8 cellular contexts compared by ENCODE assay signal in the genomic region with DNA sequence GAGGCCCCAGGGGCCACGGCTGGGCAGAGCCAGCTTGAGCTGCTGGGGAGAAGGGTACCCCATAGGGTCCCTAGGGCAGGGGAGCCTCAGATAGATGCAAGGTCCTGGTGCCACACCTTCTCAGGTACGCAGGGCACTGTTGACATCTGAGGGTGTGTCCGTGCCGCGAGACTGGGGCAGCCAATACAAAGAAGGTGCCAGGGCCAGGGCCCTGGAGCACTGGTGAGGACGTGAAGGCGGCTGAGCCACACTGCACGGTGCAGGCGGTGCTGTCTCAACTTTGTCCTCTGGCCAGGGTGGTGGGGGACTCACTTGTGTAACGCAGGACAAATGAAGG. TPM values are rescaled to one million over a fixed set of nuclear protein-coding genes. Genes with fewer than 3 reads are reported as not detected.
DNase-seq lines count a peak whose midpoint lies in the region; ATAC-seq and TF ChIP-seq lines count a peak whose summit lies in the region.

No MANE protein-coding gene starts in this region.

- H3F3A ChIP-seq in DOHH2 (ENCODE audit: control insufficient read depth, insufficient read depth): peaks cover 12% of the 10 kb centered on the region; the same call in 1 of the 2 replicates

- H3K4me3 ChIP-seq in DOHH2 (ENCODE audit: low read length): no peak overlapping the region
- H3K4me3 ChIP-seq in gastrocnemius medialis: peak overlapping the region in 3 of 4 donors; percentile 59 to 75 (median 71)

- POLR2A ChIA-PET in activated CD4-positive, alpha-beta memory T cell treated with anti-CD3 and anti-CD28 coated beads for 36 hours (lab: Charles Lee): interaction anchor here (0.6 to 1.5 kb wide), 2 partner anchors 56 to 764 kb away, joined by 3 read pairs; a partner anchor contains a TSS

- in situ Hi-C loops in gastrocnemius medialis (cut with MboI; ENCODE audit: low sequenced_read_pairs in 4 of 4): loop anchor here in 1 of 4 donors (25.0 kb wide), 1 partner anchor 273 kb away; a partner anchor contains a TSS

- H3K36me3 Mint-ChIP-seq in activated CD4-positive, alpha-beta memory T cell treated with anti-CD3 and anti-CD28 coated beads for 36 hours: peaks cover 22% of the 10 kb centered on the region

- peak; percentile 1 for ATAC-seq in Right ventricle myocardium superior (ENCODE audit: poor library complexity)
- no peak for ATAC-seq in gastrocnemius medialis
- ATAC-seq in GM21717 (IDR thresholded peaks at IDR 0.05; ENCODE audit: unreplicated experiment): no peak

- TF ChIP-seq CTCF in DOHH2 (IDR thresholded peaks at IDR 0.05; ENCODE audit: low read depth, low read length, poor library complexity, severe bottlenecking): no peak
- no peak for TF ChIP-seq CTCF in gastrocnemius medialis (IDR thresholded peaks at IDR 0.05 in 4 of 5, conservative IDR thresholded peaks at IDR 0.05 in 1 of 5)

- no peak for DNase-seq in activated CD4-positive, alpha-beta memory T cell treated with anti-CD3 and anti-CD28 coated beads for 36 hours
- DNase-seq in Right ventricle myocardium superior (no peak), gastrocnemius medialis (no peak), T-helper 9 cell (no peak), erythroblast (lab: John Stamatoyannopoulos, UW) (no peak), GDM1 (lab: John Stamatoyannopoulos, UW) (no peak)

- H4K20me1 ChIP-seq in DOHH2 (ENCODE audit: control insufficient read depth, insufficient read depth, low read depth, low read length): no peaks in the 10 kb centered on the region

- peak overlapping the region; percentile 86; the same call in 1 of the 2 replicates for H3K4me2 ChIP-seq in DOHH2 (ENCODE audit: low read length)

- H3K4me1 Mint-ChIP-seq in activated CD4-positive, alpha-beta memory T cell treated with anti-CD3 and anti-CD28 coated beads for 36 hours (ENCODE audit: low read depth): peaks cover 31% of the 10 kb centered on the region

- no peak overlapping the region for H3K27ac Mint-ChIP-seq in activated CD4-positive, alpha-beta memory T cell treated with anti-CD3 and anti-CD28 coated beads for 36 hours

- CTCF ChIA-PET in activated CD4-positive, alpha-beta memory T cell treated with anti-CD3 and anti-CD28 coated beads for 36 hours (lab: Charles Lee): interaction anchor here (1.0 to 5.8 kb wide), 2 partner anchors 202 to 247 kb away, joined by 3 to 60 read pairs; a partner anchor contains a TSS

- intact Hi-C loops in activated CD4-positive, alpha-beta memory T cell treated with anti-CD3 and anti-CD28 coated beads for 36 hours (cut with micrococcal nuclease): no loop called here
- intact Hi-C loops in Right ventricle myocardium superior (cut with DNase I) (loop anchor here (10.0 kb wide), 1 partner anchor 246 kb away; no protein-coding TSS in a partner anchor), gastrocnemius medialis (cut with DNase I; ENCODE audit: low total_unique reads) (no loop called here)

- H3K27ac ChIP-seq in DOHH2 (ENCODE audit: low read depth, low read length): no peak overlapping the region
- H3K27ac ChIP-seq in gastrocnemius medialis: peak overlapping the region in 3 of 4 donors; percentile 10 to 53 (median 16)

- H3K27me3 ChIP-seq in DOHH2 (ENCODE audit: control insufficient read depth, low read length) (peaks cover 14% of the 10 kb centered on the region), gastrocnemius medialis (peaks cover 4 to 7% (median 6%) of the 10 kb centered on the region in 3 donors)

- H3K4me3 Mint-ChIP-seq in activated CD4-positive, alpha-beta memory T cell treated with anti-CD3 and anti-CD28 coated beads for 36 hours: peak overlapping the region; percentile 70

- H3K79me2 ChIP-seq in DOHH2 (ENCODE audit: control insufficient read depth, low read length): peaks cover 14% of the 10 kb centered on the region

- TF ChIP-seq POLR2A in gastrocnemius medialis (IDR thresholded peaks at IDR 0.05) (no peak), erythroblast (IDR thresholded peaks at IDR 0.05; ENCODE audit: low read length) (no peak)

- no peaks in the 10 kb centered on the region for H3K9me3 ChIP-seq in DOHH2 (ENCODE audit: control insufficient read depth, insufficient read depth, low read length)
- no peaks in the 10 kb centered on the region for H3K9me3 ChIP-seq in gastrocnemius medialis

- peaks cover 17% of the 10 kb centered on the region for H3K27me3 Mint-ChIP-seq in activated CD4-positive, alpha-beta memory T cell treated with anti-CD3 and anti-CD28 coated beads for 36 hours

- no peaks in the 10 kb centered on the region for H3K9me3 Mint-ChIP-seq in activated CD4-positive, alpha-beta memory T cell treated with anti-CD3 and anti-CD28 coated beads for 36 hours

- no peaks in the 10 kb centered on the region for H3K9me2 ChIP-seq in DOHH2 (replicated peaks; ENCODE audit: control insufficient read depth, low read length)

- H3K4me1 ChIP-seq in DOHH2 (ENCODE audit: control insufficient read depth, low read length): peaks cover 40% of the 10 kb centered on the region
- H3K4me1 ChIP-seq in gastrocnemius medialis: peaks cover 21 to 26% of the 10 kb centered on the region in 2 donors

- H3K36me3 ChIP-seq in DOHH2 (ENCODE audit: control insufficient read depth, low read length): peaks cover 51% of the 10 kb centered on the region
- H3K36me3 ChIP-seq in gastrocnemius medialis: peaks cover 0 to 50% of the 10 kb centered on the region in 2 donors

RNA-seq across cellular contexts. Expression of a gene that starts 0.6 kb away (rescaled TPM):
- under 1 TPM in 1 of 2 experiments, not detected in 1; 0.12 TPM for total RNA-seq in activated CD4-positive, alpha-beta memory T cell treated with anti-CD3 and anti-CD28 coated beads for 36 hours
- total RNA-seq in Right ventricle myocardium superior (1.4 TPM), gastrocnemius medialis (not detected)

RNA-seq across cellular contexts. Expression of a gene that starts 5.9 kb away (rescaled TPM):
- 10 to 100 TPM; 38.3 to 39.3 TPM for total RNA-seq in activated CD4-positive, alpha-beta memory T cell treated with anti-CD3 and anti-CD28 coated beads for 36 hours
- total RNA-seq in Right ventricle myocardium superior: 64.0 TPM
- 10 to 100 TPM; 55.6 to 97.9 (median 73.5) TPM for total RNA-seq in gastrocnemius medialis

RNA-seq across cellular contexts. Expression of a gene that starts 6.1 kb away (rescaled TPM):
- total RNA-seq in activated CD4-positive, alpha-beta memory T cell treated with anti-CD3 and anti-CD28 coated beads for 36 hours: 10 to 100 TPM; 46.8 to 49.5 TPM
- total RNA-seq in Right ventricle myocardium superior (15.6 TPM), gastrocnemius medialis (10 to 100 TPM; 13.4 to 25.1 (median 16.7) TPM)

RNA-seq across cellular contexts. Expression of a gene that starts 33.4 kb away (rescaled TPM):
- 10 to 100 TPM; 30.5 to 36.2 TPM for total RNA-seq in activated CD4-positive, alpha-beta memory T cell treated with anti-CD3 and anti-CD28 coated beads for 36 hours
- total RNA-seq in Right ventricle myocardium superior (20.5 TPM), gastrocnemius medialis (10 to 100 TPM; 28.8 to 45.2 (median 37.7) TPM)

RNA-seq across cellular contexts. Expression of a gene that starts 55.4 kb away (rescaled TPM):
- 1 to 10 TPM; 1.6 TPM for total RNA-seq in activated CD4-positive, alpha-beta memory T cell treated with anti-CD3 and anti-CD28 coated beads for 36 hours
- total RNA-seq in Right ventricle myocardium superior (1.0 TPM), gastrocnemius medialis (under 1 TPM in 1 of 4 donors, not detected in 3; 0.20 TPM)
